ENCODE assay signal across 2 cellular contexts in the genomic region with DNA sequence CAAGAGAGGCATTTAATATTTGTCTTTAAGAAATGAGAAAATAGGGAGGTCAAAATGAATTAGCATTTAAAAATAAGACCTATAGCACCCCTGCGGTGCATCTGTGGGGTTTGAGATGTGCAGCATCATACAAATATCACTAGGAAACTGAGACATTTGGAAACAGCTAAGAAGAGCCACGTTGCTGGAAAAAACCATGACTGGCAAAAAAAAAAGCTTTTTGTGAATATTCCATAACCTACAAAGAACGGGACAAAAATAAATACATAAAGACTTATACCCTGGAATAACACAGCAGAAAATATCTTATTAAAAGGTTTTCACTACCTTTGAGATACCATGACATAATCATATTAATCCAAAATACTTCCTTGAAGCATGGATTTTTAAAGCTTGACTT.
TF ChIP-seq lines count a peak whose summit lies in the region.

No MANE protein-coding gene starts in this region.

TF ChIP-seq in A549, 52 proteins besides CTCF, POLR2A, EP300 and RAD21:
- TF ChIP-seq HOXA7 (CRISPR knock-in tag; IDR thresholded peaks at IDR 0.05), result no peak
- TF ChIP-seq, protein P1, sequence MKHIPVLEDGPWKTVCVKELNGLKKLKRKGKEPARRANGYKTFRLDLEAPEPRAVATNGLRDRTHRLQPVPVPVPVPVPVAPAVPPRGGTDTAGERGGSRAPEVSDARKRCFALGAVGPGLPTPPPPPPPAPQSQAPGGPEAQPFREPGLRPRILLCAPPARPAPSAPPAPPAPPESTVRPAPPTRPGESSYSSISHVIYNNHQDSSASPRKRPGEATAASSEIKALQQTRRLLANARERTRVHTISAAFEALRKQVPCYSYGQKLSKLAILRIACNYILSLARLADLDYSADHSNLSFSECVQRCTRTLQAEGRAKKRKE (CRISPR knock-in tag; IDR thresholded peaks at IDR 0.05; ENCODE audit: low read depth), result no peak
- TF ChIP-seq, protein P2, sequence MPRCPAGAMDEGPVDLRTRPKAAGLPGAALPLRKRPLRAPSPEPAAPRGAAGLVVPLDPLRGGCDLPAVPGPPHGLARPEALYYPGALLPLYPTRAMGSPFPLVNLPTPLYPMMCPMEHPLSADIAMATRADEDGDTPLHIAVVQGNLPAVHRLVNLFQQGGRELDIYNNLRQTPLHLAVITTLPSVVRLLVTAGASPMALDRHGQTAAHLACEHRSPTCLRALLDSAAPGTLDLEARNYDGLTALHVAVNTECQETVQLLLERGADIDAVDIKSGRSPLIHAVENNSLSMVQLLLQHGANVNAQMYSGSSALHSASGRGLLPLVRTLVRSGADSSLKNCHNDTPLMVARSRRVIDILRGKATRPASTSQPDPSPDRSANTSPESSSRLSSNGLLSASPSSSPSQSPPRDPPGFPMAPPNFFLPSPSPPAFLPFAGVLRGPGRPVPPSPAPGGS (IDR thresholded peaks at IDR 0.05), result no peak
- no peak for TF ChIP-seq EHMT2 (IDR thresholded peaks at IDR 0.05; ENCODE audit: low read depth)
- TF ChIP-seq RARB (CRISPR knock-in tag; IDR thresholded peaks at IDR 0.05), result no peak
- peak; percentile 94 for TF ChIP-seq NFE2L2 (conservative IDR thresholded peaks at IDR 0.05; ENCODE audit: low read length)
- peak; percentile 51 for TF ChIP-seq MAFK (IDR thresholded peaks at IDR 0.05; ENCODE audit: partially characterized antibody)
- no peak for TF ChIP-seq TP53 (CRISPR knock-in tag; IDR thresholded peaks at IDR 0.05)

TF ChIP-seq in IMR-90, 13 proteins besides CTCF, POLR2A, EP300 and RAD21:
- TF ChIP-seq CEBPB (IDR thresholded peaks at IDR 0.05; ENCODE audit: low read depth, low read length) (no peak), CHD1 (IDR thresholded peaks at IDR 0.05; ENCODE audit: low read depth, low read length) (no peak), NFE2L2 (IDR thresholded peaks at IDR 0.05; ENCODE audit: low read depth, low read length) (peak; percentile 75), RFX5 (IDR thresholded peaks at IDR 0.05; ENCODE audit: low read depth, low read length) (no peak)
- TF ChIP-seq, protein P3, sequence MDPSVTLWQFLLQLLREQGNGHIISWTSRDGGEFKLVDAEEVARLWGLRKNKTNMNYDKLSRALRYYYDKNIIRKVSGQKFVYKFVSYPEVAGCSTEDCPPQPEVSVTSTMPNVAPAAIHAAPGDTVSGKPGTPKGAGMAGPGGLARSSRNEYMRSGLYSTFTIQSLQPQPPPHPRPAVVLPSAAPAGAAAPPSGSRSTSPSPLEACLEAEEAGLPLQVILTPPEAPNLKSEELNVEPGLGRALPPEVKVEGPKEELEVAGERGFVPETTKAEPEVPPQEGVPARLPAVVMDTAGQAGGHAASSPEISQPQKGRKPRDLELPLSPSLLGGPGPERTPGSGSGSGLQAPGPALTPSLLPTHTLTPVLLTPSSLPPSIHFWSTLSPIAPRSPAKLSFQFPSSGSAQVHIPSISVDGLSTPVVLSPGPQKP (IDR thresholded peaks at IDR 0.05; ENCODE audit: borderline replicate concordance, low read depth, low read length), result no peak
